ENCODE assay signal across 1 cellular context in genomic region chr10:3105905-3106304, GRCh38.
TF ChIP-seq lines count a peak whose summit lies in the region.

No MANE protein-coding gene starts in this region.

TF ChIP-seq in IMR-90, 13 proteins besides CTCF, POLR2A, EP300 and RAD21 (continued from another document):
- TF ChIP-seq NFE2L2 (IDR thresholded peaks at IDR 0.05; ENCODE audit: low read depth, low read length) = no peak
- no peak for TF ChIP-seq FOS (IDR thresholded peaks at IDR 0.05; ENCODE audit: low read depth, low read length)
- TF ChIP-seq CHD1 (IDR thresholded peaks at IDR 0.05; ENCODE audit: low read depth, low read length) = no peak
- no peak for TF ChIP-seq MAFK (IDR thresholded peaks at IDR 0.05; ENCODE audit: low read depth, low read length)
- no peak for TF ChIP-seq RCOR1 (IDR thresholded peaks at IDR 0.05; ENCODE audit: insufficient replicate concordance, low read length)
- no peak for TF ChIP-seq MAZ (IDR thresholded peaks at IDR 0.05; ENCODE audit: borderline replicate concordance, low read depth, low read length)
- no peak for TF ChIP-seq USF2 (IDR thresholded peaks at IDR 0.05; ENCODE audit: low read depth, low read length)
- TF ChIP-seq, protein P1, sequence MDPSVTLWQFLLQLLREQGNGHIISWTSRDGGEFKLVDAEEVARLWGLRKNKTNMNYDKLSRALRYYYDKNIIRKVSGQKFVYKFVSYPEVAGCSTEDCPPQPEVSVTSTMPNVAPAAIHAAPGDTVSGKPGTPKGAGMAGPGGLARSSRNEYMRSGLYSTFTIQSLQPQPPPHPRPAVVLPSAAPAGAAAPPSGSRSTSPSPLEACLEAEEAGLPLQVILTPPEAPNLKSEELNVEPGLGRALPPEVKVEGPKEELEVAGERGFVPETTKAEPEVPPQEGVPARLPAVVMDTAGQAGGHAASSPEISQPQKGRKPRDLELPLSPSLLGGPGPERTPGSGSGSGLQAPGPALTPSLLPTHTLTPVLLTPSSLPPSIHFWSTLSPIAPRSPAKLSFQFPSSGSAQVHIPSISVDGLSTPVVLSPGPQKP (IDR thresholded peaks at IDR 0.05; ENCODE audit: borderline replicate concordance, low read depth, low read length) = no peak
- no peak for TF ChIP-seq BHLHE40 (IDR thresholded peaks at IDR 0.05; ENCODE audit: low read depth, low read length)
TF ChIP-seq in IMR-90: peak in this region for 0.
